Comparison of ENCODE assay signal across 1 cellular context in the genomic region with DNA sequence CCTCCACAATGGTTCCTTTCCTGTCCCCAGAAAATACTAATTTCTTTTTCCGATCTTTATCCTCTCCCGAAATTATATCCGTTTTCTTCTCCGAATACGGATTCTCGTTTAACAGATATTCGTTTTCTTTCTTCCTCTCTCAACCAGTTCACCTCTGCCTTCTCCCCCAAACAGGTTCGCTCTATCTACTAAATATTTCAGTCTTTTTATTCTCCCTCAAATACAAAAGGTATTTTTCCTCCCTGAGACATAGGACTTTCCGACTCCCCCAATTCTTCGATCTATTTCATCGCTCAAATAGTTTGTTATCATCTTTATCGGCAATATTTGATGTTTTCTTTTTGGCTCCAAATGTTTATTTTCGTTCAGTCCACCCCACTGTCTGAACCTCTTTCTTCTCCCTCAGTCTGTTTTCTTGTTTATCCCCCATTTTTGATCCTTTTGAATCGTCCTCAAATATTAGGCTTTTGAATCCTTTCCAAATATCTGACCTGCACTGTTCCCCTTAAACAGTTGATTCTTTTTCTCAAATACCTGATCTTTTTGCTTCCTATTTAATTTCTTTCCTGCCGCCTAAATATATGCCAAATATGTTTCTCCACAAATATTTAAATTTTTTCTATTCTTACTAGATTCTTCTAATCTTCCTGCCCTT.
TF ChIP-seq lines count a peak whose summit lies in the region.

No MANE protein-coding gene starts in this region.

TF ChIP-seq in H1, 55 proteins besides CTCF, POLR2A, EP300 and RAD21:
- TF ChIP-seq PHF8 (conservative IDR thresholded peaks at IDR 0.05; ENCODE audit: low read depth, low read length) (no peak), EGR1 (IDR thresholded peaks at IDR 0.05; ENCODE audit: borderline replicate concordance, low read depth, low read length) (no peak), BRCA1 (IDR thresholded peaks at IDR 0.05; ENCODE audit: low read depth, low read length) (no peak), TCF12 (IDR thresholded peaks at IDR 0.05; ENCODE audit: low read depth, low read length) (no peak), HDAC6 (IDR thresholded peaks at IDR 0.05; ENCODE audit: low read depth, low read length) (no peak), CBX8 (IDR thresholded peaks at IDR 0.05; ENCODE audit: borderline replicate concordance, low read depth, low read length) (peak; percentile 97), CHD1 (IDR thresholded peaks at IDR 0.05; ENCODE audit: low read depth, low read length) (no peak), ZNF274 (IDR thresholded peaks at IDR 0.05; ENCODE audit: borderline replicate concordance, extremely low read depth, low read length) (no peak), KDM1A (IDR thresholded peaks at IDR 0.05; ENCODE audit: borderline replicate concordance, low read length) (no peak), CTBP2 (IDR thresholded peaks at IDR 0.05; ENCODE audit: borderline replicate concordance, insufficient read depth, insufficient read length, low read length) (peak; percentile 2), SIX5 (IDR thresholded peaks at IDR 0.05; ENCODE audit: low read depth, low read length) (no peak), EZH2 (IDR thresholded peaks at IDR 0.05; ENCODE audit: low read depth, low read length, severe bottlenecking) (no peak), GTF2F1 (IDR thresholded peaks at IDR 0.05; ENCODE audit: borderline replicate concordance, low read depth, low read length) (no peak), HDAC2 (IDR thresholded peaks at IDR 0.05; ENCODE audit: borderline replicate concordance in 1 of 2, low read depth in 2 of 2, low read length in 2 of 2) (no peak), TBP (IDR thresholded peaks at IDR 0.05; ENCODE audit: low read depth, low read length) (no peak), KDM4A (IDR thresholded peaks at IDR 0.05; ENCODE audit: low read depth, low read length, severe bottlenecking) (no peak)
